ENCODE assay signal across 1 cellular context in the genomic region with DNA sequence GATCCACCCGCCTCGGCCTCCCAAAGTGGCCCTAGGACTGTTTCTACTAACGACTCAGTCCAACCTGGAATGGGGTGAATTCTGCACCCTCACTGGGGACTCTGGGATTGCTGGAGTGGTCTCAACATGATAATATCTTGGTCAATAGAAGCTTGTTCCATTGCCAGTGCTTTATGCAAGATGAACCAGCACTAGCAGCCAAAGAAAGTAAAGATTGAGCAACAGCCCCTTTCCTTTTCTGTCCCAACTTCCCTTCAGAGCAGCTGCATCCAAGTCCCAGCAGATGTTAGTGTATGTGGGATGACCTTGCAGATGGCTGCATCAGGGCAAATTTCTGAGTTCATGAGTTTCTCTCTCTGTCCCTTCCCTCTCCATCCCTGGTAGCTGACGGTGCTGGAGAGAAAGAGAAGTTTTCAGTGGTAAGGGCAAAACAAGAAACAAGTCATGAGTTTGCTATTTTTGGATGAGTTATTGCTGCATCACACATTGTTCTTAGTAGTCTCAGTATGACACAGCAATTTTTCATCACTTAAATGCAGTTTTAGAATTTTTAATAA.
TF ChIP-seq lines count a peak whose summit lies in the region.

No MANE protein-coding gene starts in this region.

TF ChIP-seq in GM12878, 131 proteins besides CTCF, POLR2A, EP300 and RAD21 (continued from another document):
- TF ChIP-seq EED (IDR thresholded peaks at IDR 0.05; ENCODE audit: low read depth), result no peak
- TF ChIP-seq BACH1 (IDR thresholded peaks at IDR 0.05; ENCODE audit: borderline replicate concordance), result peak; percentile 98
- TF ChIP-seq, protein P1, sequence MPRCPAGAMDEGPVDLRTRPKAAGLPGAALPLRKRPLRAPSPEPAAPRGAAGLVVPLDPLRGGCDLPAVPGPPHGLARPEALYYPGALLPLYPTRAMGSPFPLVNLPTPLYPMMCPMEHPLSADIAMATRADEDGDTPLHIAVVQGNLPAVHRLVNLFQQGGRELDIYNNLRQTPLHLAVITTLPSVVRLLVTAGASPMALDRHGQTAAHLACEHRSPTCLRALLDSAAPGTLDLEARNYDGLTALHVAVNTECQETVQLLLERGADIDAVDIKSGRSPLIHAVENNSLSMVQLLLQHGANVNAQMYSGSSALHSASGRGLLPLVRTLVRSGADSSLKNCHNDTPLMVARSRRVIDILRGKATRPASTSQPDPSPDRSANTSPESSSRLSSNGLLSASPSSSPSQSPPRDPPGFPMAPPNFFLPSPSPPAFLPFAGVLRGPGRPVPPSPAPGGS (IDR thresholded peaks at IDR 0.05; ENCODE audit: borderline replicate concordance, insufficient read depth, low read depth, low read length, poor library complexity, severe bottlenecking), result no peak
- TF ChIP-seq, protein P2, sequence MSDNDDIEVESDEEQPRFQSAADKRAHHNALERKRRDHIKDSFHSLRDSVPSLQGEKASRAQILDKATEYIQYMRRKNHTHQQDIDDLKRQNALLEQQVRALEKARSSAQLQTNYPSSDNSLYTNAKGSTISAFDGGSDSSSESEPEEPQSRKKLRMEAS (IDR thresholded peaks at IDR 0.05; ENCODE audit: low read depth, low read length), result no peak
- no peak for TF ChIP-seq ZNF217 (IDR thresholded peaks at IDR 0.05)
- TF ChIP-seq, protein P3, sequence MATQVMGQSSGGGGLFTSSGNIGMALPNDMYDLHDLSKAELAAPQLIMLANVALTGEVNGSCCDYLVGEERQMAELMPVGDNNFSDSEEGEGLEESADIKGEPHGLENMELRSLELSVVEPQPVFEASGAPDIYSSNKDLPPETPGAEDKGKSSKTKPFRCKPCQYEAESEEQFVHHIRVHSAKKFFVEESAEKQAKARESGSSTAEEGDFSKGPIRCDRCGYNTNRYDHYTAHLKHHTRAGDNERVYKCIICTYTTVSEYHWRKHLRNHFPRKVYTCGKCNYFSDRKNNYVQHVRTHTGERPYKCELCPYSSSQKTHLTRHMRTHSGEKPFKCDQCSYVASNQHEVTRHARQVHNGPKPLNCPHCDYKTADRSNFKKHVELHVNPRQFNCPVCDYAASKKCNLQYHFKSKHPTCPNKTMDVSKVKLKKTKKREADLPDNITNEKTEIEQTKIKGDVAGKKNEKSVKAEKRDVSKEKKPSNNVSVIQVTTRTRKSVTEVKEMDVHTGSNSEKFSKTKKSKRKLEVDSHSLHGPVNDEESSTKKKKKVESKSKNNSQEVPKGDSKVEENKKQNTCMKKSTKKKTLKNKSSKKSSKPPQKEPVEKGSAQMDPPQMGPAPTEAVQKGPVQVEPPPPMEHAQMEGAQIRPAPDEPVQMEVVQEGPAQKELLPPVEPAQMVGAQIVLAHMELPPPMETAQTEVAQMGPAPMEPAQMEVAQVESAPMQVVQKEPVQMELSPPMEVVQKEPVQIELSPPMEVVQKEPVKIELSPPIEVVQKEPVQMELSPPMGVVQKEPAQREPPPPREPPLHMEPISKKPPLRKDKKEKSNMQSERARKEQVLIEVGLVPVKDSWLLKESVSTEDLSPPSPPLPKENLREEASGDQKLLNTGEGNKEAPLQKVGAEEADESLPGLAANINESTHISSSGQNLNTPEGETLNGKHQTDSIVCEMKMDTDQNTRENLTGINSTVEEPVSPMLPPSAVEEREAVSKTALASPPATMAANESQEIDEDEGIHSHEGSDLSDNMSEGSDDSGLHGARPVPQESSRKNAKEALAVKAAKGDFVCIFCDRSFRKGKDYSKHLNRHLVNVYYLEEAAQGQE (IDR thresholded peaks at IDR 0.05; ENCODE audit: low read depth, low read length), result no peak
- no peak for TF ChIP-seq ZNF24 (IDR thresholded peaks at IDR 0.05)
- no peak for TF ChIP-seq NBN (IDR thresholded peaks at IDR 0.05)
- TF ChIP-seq, protein P4, sequence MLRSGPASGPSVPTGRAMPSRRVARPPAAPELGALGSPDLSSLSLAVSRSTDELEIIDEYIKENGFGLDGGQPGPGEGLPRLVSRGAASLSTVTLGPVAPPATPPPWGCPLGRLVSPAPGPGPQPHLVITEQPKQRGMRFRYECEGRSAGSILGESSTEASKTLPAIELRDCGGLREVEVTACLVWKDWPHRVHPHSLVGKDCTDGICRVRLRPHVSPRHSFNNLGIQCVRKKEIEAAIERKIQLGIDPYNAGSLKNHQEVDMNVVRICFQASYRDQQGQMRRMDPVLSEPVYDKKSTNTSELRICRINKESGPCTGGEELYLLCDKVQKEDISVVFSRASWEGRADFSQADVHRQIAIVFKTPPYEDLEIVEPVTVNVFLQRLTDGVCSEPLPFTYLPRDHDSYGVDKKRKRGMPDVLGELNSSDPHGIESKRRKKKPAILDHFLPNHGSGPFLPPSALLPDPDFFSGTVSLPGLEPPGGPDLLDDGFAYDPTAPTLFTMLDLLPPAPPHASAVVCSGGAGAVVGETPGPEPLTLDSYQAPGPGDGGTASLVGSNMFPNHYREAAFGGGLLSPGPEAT (IDR thresholded peaks at IDR 0.05; ENCODE audit: low read depth), result 0 out of 2 replicates have a peak, but pooled peaks have one; percentile 18
- no peak for TF ChIP-seq ZNF622 (IDR thresholded peaks at IDR 0.05)
- no peak for TF ChIP-seq TBL1XR1 (IDR thresholded peaks at IDR 0.05; ENCODE audit: low read depth, low read length)
- TF ChIP-seq, protein P5, sequence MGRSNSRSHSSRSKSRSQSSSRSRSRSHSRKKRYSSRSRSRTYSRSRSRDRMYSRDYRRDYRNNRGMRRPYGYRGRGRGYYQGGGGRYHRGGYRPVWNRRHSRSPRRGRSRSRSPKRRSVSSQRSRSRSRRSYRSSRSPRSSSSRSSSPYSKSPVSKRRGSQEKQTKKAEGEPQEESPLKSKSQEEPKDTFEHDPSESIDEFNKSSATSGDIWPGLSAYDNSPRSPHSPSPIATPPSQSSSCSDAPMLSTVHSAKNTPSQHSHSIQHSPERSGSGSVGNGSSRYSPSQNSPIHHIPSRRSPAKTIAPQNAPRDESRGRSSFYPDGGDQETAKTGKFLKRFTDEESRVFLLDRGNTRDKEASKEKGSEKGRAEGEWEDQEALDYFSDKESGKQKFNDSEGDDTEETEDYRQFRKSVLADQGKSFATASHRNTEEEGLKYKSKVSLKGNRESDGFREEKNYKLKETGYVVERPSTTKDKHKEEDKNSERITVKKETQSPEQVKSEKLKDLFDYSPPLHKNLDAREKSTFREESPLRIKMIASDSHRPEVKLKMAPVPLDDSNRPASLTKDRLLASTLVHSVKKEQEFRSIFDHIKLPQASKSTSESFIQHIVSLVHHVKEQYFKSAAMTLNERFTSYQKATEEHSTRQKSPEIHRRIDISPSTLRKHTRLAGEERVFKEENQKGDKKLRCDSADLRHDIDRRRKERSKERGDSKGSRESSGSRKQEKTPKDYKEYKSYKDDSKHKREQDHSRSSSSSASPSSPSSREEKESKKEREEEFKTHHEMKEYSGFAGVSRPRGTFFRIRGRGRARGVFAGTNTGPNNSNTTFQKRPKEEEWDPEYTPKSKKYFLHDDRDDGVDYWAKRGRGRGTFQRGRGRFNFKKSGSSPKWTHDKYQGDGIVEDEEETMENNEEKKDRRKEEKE (IDR thresholded peaks at IDR 0.05), result no peak
- no peak for TF ChIP-seq ESRRA (IDR thresholded peaks at IDR 0.05; ENCODE audit: low read length)
- no peak for TF ChIP-seq TCF3 (IDR thresholded peaks at IDR 0.05; ENCODE audit: borderline replicate concordance, insufficient read depth, low read depth, low read length)
- 0 out of 2 replicates have a peak, but pooled peaks have one; percentile 22 for TF ChIP-seq ATF7 (IDR thresholded peaks at IDR 0.05; ENCODE audit: low read depth)
- TF ChIP-seq ASH2L (IDR thresholded peaks at IDR 0.05; ENCODE audit: borderline replicate concordance, low read depth), result no peak
- TF ChIP-seq GABPA (IDR thresholded peaks at IDR 0.05; ENCODE audit: low read depth), result no peak
- no peak for TF ChIP-seq STAT1 (conservative IDR thresholded peaks at IDR 0.05)
- TF ChIP-seq LARP7 (IDR thresholded peaks at IDR 0.05), result no peak
- TF ChIP-seq NR2C1 (IDR thresholded peaks at IDR 0.05), result no peak
- TF ChIP-seq, protein P6, sequence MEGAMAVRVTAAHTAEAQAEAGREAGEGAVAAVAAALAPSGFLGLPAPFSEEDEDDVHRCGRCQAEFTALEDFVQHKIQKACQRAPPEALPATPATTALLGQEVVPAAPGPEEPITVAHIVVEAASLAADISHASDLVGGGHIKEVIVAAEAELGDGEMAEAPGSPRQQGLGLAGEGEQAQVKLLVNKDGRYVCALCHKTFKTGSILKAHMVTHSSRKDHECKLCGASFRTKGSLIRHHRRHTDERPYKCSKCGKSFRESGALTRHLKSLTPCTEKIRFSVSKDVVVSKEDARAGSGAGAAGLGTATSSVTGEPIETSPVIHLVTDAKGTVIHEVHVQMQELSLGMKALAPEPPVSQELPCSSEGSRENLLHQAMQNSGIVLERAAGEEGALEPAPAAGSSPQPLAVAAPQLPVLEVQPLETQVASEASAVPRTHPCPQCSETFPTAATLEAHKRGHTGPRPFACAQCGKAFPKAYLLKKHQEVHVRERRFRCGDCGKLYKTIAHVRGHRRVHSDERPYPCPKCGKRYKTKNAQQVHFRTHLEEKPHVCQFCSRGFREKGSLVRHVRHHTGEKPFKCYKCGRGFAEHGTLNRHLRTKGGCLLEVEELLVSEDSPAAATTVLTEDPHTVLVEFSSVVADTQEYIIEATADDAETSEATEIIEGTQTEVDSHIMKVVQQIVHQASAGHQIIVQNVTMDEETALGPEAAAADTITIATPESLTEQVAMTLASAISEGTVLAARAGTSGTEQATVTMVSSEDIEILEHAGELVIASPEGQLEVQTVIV (IDR thresholded peaks at IDR 0.05; ENCODE audit: borderline replicate concordance, partially characterized antibody), result no peak
- TF ChIP-seq EGR1 (IDR thresholded peaks at IDR 0.05; ENCODE audit: borderline replicate concordance in 1 of 2, low read depth in 2 of 2, low read length in 2 of 2), result no peak
- TF ChIP-seq SREBF2 (IDR thresholded peaks at IDR 0.05; ENCODE audit: low read length), result no peak
- TF ChIP-seq, protein P7, sequence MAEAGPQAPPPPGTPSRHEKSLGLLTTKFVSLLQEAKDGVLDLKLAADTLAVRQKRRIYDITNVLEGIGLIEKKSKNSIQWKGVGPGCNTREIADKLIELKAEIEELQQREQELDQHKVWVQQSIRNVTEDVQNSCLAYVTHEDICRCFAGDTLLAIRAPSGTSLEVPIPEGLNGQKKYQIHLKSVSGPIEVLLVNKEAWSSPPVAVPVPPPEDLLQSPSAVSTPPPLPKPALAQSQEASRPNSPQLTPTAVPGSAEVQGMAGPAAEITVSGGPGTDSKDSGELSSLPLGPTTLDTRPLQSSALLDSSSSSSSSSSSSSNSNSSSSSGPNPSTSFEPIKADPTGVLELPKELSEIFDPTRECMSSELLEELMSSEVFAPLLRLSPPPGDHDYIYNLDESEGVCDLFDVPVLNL (IDR thresholded peaks at IDR 0.05; ENCODE audit: low read depth, low read length), result no peak
- no peak for TF ChIP-seq TCF12 (IDR thresholded peaks at IDR 0.05; ENCODE audit: low read depth, low read length)
- no peak for TF ChIP-seq ZNF384 (IDR thresholded peaks at IDR 0.05; ENCODE audit: borderline replicate concordance, low read depth, low read length)
